ENCODE assay signal across 9 cellular contexts in the genomic region with DNA sequence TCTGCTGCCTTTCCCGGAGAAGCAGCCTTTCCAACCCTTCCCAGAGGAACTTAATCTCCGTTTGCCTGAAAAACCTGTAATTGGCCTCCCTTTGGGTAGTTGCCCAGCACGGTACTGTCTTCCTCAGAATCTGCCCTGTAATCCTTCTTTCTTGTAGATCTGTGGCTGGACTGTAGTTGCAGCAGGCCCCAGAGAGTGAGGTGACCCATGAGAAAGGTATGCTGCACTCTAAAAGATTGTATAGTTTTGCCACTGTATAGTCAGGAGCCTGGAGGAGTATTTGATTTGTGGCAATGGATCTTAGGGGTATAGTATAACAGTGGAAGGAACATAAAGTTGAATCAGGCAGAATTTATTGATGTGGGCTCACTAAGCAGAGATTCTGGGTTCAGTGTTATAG. TPM values are rescaled to one million over a fixed set of nuclear protein-coding genes. Genes with fewer than 3 reads are reported as not detected.
A peak's percentile ranks its signal among the peaks of the same experiment; 100 is the strongest.
DNase-seq lines count a peak whose midpoint lies in the region; ATAC-seq and TF ChIP-seq lines count a peak whose summit lies in the region.
"Had no signal": no experiment of that assay in that cellular context is flagged by ENCODE, and none has a peak within 500 bp of the region (broad histone marks: within the 10 kb centered on the region; RNA-seq: fewer than 3 reads in every experiment).

No MANE protein-coding gene starts in this region.

- H3K27ac ChIP-seq in IMR-90 (ENCODE audit: insufficient read depth, low read length) (peak overlapping the region; percentile 91), brain microvascular endothelial cell (peak overlapping the region; percentile 70), lower lobe of right lung (no peak overlapping the region)

- no peaks in the 10 kb centered on the region for H3K36me3 ChIP-seq in IMR-90 (ENCODE audit: control insufficient read depth, insufficient read depth, low read length)
- no peaks in the 10 kb centered on the region for H3K36me3 ChIP-seq in brain microvascular endothelial cell (replicated peaks)
- no peaks in the 10 kb centered on the region for H3K36me3 ChIP-seq in lower lobe of right lung

- H2AK5ac ChIP-seq in IMR-90 (ENCODE audit: low read depth, low read length) = peak overlapping the region; percentile 6; the same call in 1 of the 2 replicates

- H3K4me3 ChIP-seq in IMR-90 (ENCODE audit: insufficient read depth, low read depth, low read length) (no peak overlapping the region), brain microvascular endothelial cell (ENCODE audit: low read depth, low read length) (no peak overlapping the region), lower lobe of right lung (no peak overlapping the region)

- TF ChIP-seq RAD21 in IMR-90 (IDR thresholded peaks at IDR 0.05; ENCODE audit: low read length) = no peak

- H3K4ac ChIP-seq in IMR-90 (ENCODE audit: low read depth, low read length) = peak overlapping the region; percentile 95

- H4K5ac ChIP-seq in IMR-90 (ENCODE audit: low read depth, low read length) = peak overlapping the region; percentile 55; the same call in 1 of the 2 replicates

- H4K91ac ChIP-seq in IMR-90 (ENCODE audit: insufficient read depth, low read depth, low read length) = peak overlapping the region; percentile 47

- in situ Hi-C loops in IMR-90 (cut with MboI; ENCODE audit: low sequenced_read_pairs) (no loop called here), brain microvascular endothelial cell (cut with HindIII; ENCODE audit: low pct_ligation_motif_present, low sequenced_read_pairs) (no loop called here), KBM-7 (cut with MboI; ENCODE audit: low pct_unique_long_range_greater_than_20kb, low sequenced_read_pairs) (no loop called here)

- peak overlapping the region; percentile 97 for H2BK5ac ChIP-seq in IMR-90 (ENCODE audit: low read depth, low read length, poor library complexity, severe bottlenecking)

- H4K20me1 ChIP-seq in IMR-90 (ENCODE audit: insufficient read depth, low read length) = peaks cover 44% of the 10 kb centered on the region

- peak overlapping the region; percentile 68 for H3K14ac ChIP-seq in IMR-90 (replicated peaks; ENCODE audit: low read depth, low read length)

- peaks cover 8% of the 10 kb centered on the region for H3K9me1 ChIP-seq in IMR-90 (ENCODE audit: insufficient read depth, low read length)

- CTCF ChIA-PET in IMR-90 (lab: Yijun Ruan, JAX) = no interaction called here

- BruUV-seq in IMR-90 (replicated peaks; lab: Mats Ljungman, UMichigan) = no TSS peak

- H2BK15ac ChIP-seq in IMR-90 (ENCODE audit: low read depth, low read length) = peak overlapping the region; percentile 19; the same call in 1 of the 3 replicates

- POLR2A ChIA-PET in IMR-90 (lab: Charles Lee; ENCODE audit: unreplicated experiment) = no interaction called here

- H3K23ac ChIP-seq in IMR-90 (ENCODE audit: low read depth, low read length) = peak overlapping the region; percentile 36; the same call in 1 of the 2 replicates

- H2BK20ac ChIP-seq in IMR-90 (ENCODE audit: low read depth, low read length) = peak overlapping the region; percentile 45; the same call in 1 of the 2 replicates

- peak overlapping the region; percentile 56 for H3K4me2 ChIP-seq in IMR-90 (ENCODE audit: low read depth, low read length)

- H2BK120ac ChIP-seq in IMR-90 (ENCODE audit: low read depth, low read length) = peak overlapping the region; percentile 62

- intact Hi-C loops in IMR-90 (cut with micrococcal nuclease) (loop anchor here (5.0 kb wide), 1 partner anchor 77 kb away; no protein-coding TSS in a partner anchor), lower lobe of right lung (cut with DNase I) (no loop called here)

- H3K9ac ChIP-seq in IMR-90 (ENCODE audit: low read depth, low read length) = peak overlapping the region; percentile 16; the same call in 1 of the 2 replicates

- H3K79me1 ChIP-seq in IMR-90 (ENCODE audit: low read depth in 1 of 2, low read length in 2 of 2) = peaks cover 3 to 42% of the 10 kb centered on the region in 2 experiments; a peak in 3 of 4 replicates

- H4K8ac ChIP-seq in IMR-90 (ENCODE audit: low read depth in 2 of 2, low read length in 2 of 2) = peak overlapping the region in 1 of 2 experiments; percentile 84; a peak in 3 of 4 replicates

- peak; percentile 79 for ATAC-seq in IMR-90 (ENCODE audit: low read depth)
- ATAC-seq in lower lobe of right lung = peak; percentile 14 to 21

- dilution Hi-C loops in IMR-90 (cut with HindIII; ENCODE audit: low sequenced_read_pairs, unreplicated experiment) = no loop called here

- no CpG with 5 or more reads among the region's 3 CpGs for WGBS in IMR-90 (ENCODE audit: extremely low coverage in 2 of 2, insufficient read length in 1 of 2), 2 experiments

- TF ChIP-seq CTCF in IMR-90 (conservative IDR thresholded peaks at IDR 0.05; ENCODE audit: low read depth, low read length) = no peak
- TF ChIP-seq CTCF in brain microvascular endothelial cell (IDR thresholded peaks at IDR 0.05; ENCODE audit: low read depth, low read length, missing control alignments) = no peak
- no peak for TF ChIP-seq CTCF in lower lobe of right lung (IDR thresholded peaks at IDR 0.05)
- TF ChIP-seq CTCF in GM20000 (IDR thresholded peaks at IDR 0.05; ENCODE audit: extremely low read depth, missing control alignments) = no peak

- no peak overlapping the region for H2AFZ ChIP-seq in IMR-90 (replicated peaks; ENCODE audit: low read length, poor library complexity)

- no peaks in the 10 kb centered on the region for H3K27me3 ChIP-seq in IMR-90 (ENCODE audit: control insufficient read depth, insufficient read depth, low read length)
- no peaks in the 10 kb centered on the region for H3K27me3 ChIP-seq in brain microvascular endothelial cell (replicated peaks)
- no peaks in the 10 kb centered on the region for H3K27me3 ChIP-seq in lower lobe of right lung (ENCODE audit: low read depth)

- peak overlapping the region; percentile 49; the same call in 1 of the 2 replicates for H3K18ac ChIP-seq in IMR-90 (ENCODE audit: low read depth, low read length)

- no peak for TF ChIP-seq POLR2A in IMR-90 (IDR thresholded peaks at IDR 0.05; ENCODE audit: low read depth, low read length)

- DNase-seq in AG08396 (ENCODE audit: low spot score) = peak; percentile 58
- DNase-seq in IMR-90 = peak; percentile 92
- DNase-seq in brain microvascular endothelial cell = peak; percentile 72
- no peak for DNase-seq in lower lobe of right lung
- DNase-seq in KBM-7 = no peak
- DNase-seq in GM20000 (ENCODE audit: low spot score) = no peak
- no peak for DNase-seq in NCI-H446 (lab: John Stamatoyannopoulos, UW)
- DNase-seq in LoVo (ENCODE audit: low spot score) = no peak
- DNase-seq: NCI-H1436 treated with DMSO at 0.1 percent for 48 hours had no signal

- H3K56ac ChIP-seq in IMR-90 (ENCODE audit: extremely low read depth, insufficient read depth, low read length) = peak overlapping the region; percentile 55; the same call in 1 of the 2 replicates

- H3K4me1 ChIP-seq in IMR-90 (ENCODE audit: control insufficient read depth, insufficient read depth, low read length) = peaks cover 19% of the 10 kb centered on the region
- H3K4me1 ChIP-seq in lower lobe of right lung = peaks cover 24% of the 10 kb centered on the region

- no peak overlapping the region for H2AK9ac ChIP-seq in IMR-90 (replicated peaks; ENCODE audit: low read depth, low read length, poor library complexity)

- H3K9me3 ChIP-seq in IMR-90 (ENCODE audit: control insufficient read depth, insufficient read depth, low read length) (no peaks in the 10 kb centered on the region), lower lobe of right lung (no peaks in the 10 kb centered on the region)

TF ChIP-seq in IMR-90, 13 proteins besides CTCF, POLR2A, EP300 and RAD21:
- TF ChIP-seq SMC3 (IDR thresholded peaks at IDR 0.05; ENCODE audit: low read depth, low read length) (0 out of 2 replicates have a peak, but pooled peaks have one; percentile 11), FOS (IDR thresholded peaks at IDR 0.05; ENCODE audit: low read depth, low read length) (peak; percentile 25; the same call in 1 of the 2 replicates), CEBPB (IDR thresholded peaks at IDR 0.05; ENCODE audit: low read depth, low read length) (peak; percentile 39; the same call in 1 of the 2 replicates), CHD1 (IDR thresholded peaks at IDR 0.05; ENCODE audit: low read depth, low read length) (no peak)

RNA-seq across cellular contexts. Expression of a gene that starts 11.8 kb away (rescaled TPM):
- total RNA-seq in IMR-90 (2012; rRNA removed) (141 and 189 TPM in 2 replicates), lower lobe of right lung (59.5 TPM)
- polyA plus RNA-seq in IMR-90 (2012; rRNA removed) = 51.6 and 63.3 TPM in 2 replicates
- polyA plus RNA-seq in IMR-90 (2012; cell fraction: cytosol; rRNA removed) = 17.1 and 25.4 TPM in 2 replicates
- 18.8 and 130 TPM in 2 replicates for polyA plus RNA-seq in IMR-90 (2012; cell fraction: nucleus; rRNA removed; ENCODE audit: low replicate concordance)

Comparison
In these comparisons a context has a peak if more than half of its experiments do, and no peak if none do; other contexts are left out.
1. DNase-seq: peak in AG08396 (single experiment), IMR-90 (single experiment) and brain microvascular endothelial cell (single experiment); none in lower lobe of right lung (single experiment), KBM-7 (single experiment), GM20000 (single experiment), NCI-H446 (0 of 2) and LoVo (single experiment).